Comparison of ENCODE assay signal across 2 cellular contexts in the genomic region with DNA sequence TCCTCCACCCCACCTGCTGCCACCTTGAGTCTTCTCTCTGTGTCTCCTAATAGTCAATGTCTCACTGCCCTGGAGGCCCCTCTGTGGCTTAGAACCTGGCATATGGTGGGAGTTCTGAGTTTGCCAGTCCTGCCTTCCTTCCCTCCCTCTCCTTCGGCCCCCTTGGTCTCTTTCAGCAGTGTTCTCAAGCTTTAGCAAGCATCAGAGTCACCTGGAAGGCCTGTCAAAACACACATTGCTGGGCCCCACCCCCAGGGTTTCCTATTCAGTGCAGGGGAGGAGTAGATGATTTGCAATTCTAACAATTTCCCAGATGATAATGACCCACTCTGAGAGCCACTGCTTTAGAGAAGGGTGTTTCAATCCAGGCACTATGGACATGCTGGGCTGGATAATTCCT.
TF ChIP-seq lines count a peak whose summit lies in the region.

No MANE protein-coding gene starts in this region.

TF ChIP-seq in liver, 16 proteins besides CTCF, POLR2A, EP300 and RAD21:
- TF ChIP-seq NR2F2 (IDR thresholded peaks at IDR 0.05) (no peak), GABPA (IDR thresholded peaks at IDR 0.05 in 1 of 2, conservative IDR thresholded peaks at IDR 0.05 in 1 of 2) (no peak), JUND (IDR thresholded peaks at IDR 0.05) (no peak), FOXA2 (IDR thresholded peaks at IDR 0.05) (no peak), YY1 (IDR thresholded peaks at IDR 0.05) (no peak), FOXA1 (IDR thresholded peaks at IDR 0.05) (no peak), SP1 (IDR thresholded peaks at IDR 0.05) (no peak), EGR1 (IDR thresholded peaks at IDR 0.05; ENCODE audit: low read depth in 2 of 2) (no peak), RXRA (IDR thresholded peaks at IDR 0.05) (no peak), TAF1 (conservative IDR thresholded peaks at IDR 0.05) (no peak), HNF4G (IDR thresholded peaks at IDR 0.05) (no peak), HNF4A (conservative IDR thresholded peaks at IDR 0.05) (no peak)
- TF ChIP-seq, protein P1, sequence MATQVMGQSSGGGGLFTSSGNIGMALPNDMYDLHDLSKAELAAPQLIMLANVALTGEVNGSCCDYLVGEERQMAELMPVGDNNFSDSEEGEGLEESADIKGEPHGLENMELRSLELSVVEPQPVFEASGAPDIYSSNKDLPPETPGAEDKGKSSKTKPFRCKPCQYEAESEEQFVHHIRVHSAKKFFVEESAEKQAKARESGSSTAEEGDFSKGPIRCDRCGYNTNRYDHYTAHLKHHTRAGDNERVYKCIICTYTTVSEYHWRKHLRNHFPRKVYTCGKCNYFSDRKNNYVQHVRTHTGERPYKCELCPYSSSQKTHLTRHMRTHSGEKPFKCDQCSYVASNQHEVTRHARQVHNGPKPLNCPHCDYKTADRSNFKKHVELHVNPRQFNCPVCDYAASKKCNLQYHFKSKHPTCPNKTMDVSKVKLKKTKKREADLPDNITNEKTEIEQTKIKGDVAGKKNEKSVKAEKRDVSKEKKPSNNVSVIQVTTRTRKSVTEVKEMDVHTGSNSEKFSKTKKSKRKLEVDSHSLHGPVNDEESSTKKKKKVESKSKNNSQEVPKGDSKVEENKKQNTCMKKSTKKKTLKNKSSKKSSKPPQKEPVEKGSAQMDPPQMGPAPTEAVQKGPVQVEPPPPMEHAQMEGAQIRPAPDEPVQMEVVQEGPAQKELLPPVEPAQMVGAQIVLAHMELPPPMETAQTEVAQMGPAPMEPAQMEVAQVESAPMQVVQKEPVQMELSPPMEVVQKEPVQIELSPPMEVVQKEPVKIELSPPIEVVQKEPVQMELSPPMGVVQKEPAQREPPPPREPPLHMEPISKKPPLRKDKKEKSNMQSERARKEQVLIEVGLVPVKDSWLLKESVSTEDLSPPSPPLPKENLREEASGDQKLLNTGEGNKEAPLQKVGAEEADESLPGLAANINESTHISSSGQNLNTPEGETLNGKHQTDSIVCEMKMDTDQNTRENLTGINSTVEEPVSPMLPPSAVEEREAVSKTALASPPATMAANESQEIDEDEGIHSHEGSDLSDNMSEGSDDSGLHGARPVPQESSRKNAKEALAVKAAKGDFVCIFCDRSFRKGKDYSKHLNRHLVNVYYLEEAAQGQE (IDR thresholded peaks at IDR 0.05): no peak
- TF ChIP-seq, protein P2, sequence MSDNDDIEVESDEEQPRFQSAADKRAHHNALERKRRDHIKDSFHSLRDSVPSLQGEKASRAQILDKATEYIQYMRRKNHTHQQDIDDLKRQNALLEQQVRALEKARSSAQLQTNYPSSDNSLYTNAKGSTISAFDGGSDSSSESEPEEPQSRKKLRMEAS (IDR thresholded peaks at IDR 0.05): no peak
- TF ChIP-seq, protein P3, sequence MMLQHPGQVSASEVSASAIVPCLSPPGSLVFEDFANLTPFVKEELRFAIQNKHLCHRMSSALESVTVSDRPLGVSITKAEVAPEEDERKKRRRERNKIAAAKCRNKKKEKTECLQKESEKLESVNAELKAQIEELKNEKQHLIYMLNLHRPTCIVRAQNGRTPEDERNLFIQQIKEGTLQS (IDR thresholded peaks at IDR 0.05): no peak
- TF ChIP-seq, protein P4, sequence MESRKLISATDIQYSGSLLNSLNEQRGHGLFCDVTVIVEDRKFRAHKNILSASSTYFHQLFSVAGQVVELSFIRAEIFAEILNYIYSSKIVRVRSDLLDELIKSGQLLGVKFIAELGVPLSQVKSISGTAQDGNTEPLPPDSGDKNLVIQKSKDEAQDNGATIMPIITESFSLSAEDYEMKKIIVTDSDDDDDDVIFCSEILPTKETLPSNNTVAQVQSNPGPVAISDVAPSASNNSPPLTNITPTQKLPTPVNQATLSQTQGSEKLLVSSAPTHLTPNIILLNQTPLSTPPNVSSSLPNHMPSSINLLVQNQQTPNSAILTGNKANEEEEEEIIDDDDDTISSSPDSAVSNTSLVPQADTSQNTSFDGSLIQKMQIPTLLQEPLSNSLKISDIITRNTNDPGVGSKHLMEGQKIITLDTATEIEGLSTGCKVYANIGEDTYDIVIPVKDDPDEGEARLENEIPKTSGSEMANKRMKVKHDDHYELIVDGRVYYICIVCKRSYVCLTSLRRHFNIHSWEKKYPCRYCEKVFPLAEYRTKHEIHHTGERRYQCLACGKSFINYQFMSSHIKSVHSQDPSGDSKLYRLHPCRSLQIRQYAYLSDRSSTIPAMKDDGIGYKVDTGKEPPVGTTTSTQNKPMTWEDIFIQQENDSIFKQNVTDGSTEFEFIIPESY (IDR thresholded peaks at IDR 0.05): no peak

TF ChIP-seq in HepG2, 621 proteins besides CTCF, POLR2A, EP300 and RAD21:
- no peak for TF ChIP-seq ZNF207 (IDR thresholded peaks at IDR 0.05; ENCODE audit: borderline replicate concordance)
- no peak for TF ChIP-seq ZNF674 (CRISPR knock-in tag; IDR thresholded peaks at IDR 0.05; ENCODE audit: low read depth)
- no peak for TF ChIP-seq SYNCRIP (IDR thresholded peaks at IDR 0.05; ENCODE audit: insufficient read depth, low read depth, low read length)
- TF ChIP-seq ZNF672 (CRISPR knock-in tag; IDR thresholded peaks at IDR 0.05): no peak
- no peak for TF ChIP-seq ZNF878 (CRISPR knock-in tag; IDR thresholded peaks at IDR 0.05)
- TF ChIP-seq, protein P5, sequence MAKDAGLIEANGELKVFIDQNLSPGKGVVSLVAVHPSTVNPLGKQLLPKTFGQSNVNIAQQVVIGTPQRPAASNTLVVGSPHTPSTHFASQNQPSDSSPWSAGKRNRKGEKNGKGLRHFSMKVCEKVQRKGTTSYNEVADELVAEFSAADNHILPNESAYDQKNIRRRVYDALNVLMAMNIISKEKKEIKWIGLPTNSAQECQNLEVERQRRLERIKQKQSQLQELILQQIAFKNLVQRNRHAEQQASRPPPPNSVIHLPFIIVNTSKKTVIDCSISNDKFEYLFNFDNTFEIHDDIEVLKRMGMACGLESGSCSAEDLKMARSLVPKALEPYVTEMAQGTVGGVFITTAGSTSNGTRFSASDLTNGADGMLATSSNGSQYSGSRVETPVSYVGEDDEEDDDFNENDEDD (CRISPR knock-in tag; IDR thresholded peaks at IDR 0.05; ENCODE audit: borderline replicate concordance): no peak
- TF ChIP-seq ZNF460 (CRISPR knock-in tag; IDR thresholded peaks at IDR 0.05; ENCODE audit: borderline replicate concordance): no peak
- no peak for TF ChIP-seq ZFYVE20 (CRISPR knock-in tag; IDR thresholded peaks at IDR 0.05; ENCODE audit: borderline replicate concordance, low read depth)
- TF ChIP-seq TOE1 (CRISPR knock-in tag; IDR thresholded peaks at IDR 0.05): no peak
- no peak for TF ChIP-seq RXRA (CRISPR knock-in tag; IDR thresholded peaks at IDR 0.05)
- no peak for TF ChIP-seq ISL2 (CRISPR knock-in tag; IDR thresholded peaks at IDR 0.05)
- no peak for TF ChIP-seq PCBP2 (optimal IDR thresholded peaks at IDR 0.05; ENCODE audit: low read depth, low read length, poor library complexity, severe bottlenecking)
- TF ChIP-seq, protein P6, sequence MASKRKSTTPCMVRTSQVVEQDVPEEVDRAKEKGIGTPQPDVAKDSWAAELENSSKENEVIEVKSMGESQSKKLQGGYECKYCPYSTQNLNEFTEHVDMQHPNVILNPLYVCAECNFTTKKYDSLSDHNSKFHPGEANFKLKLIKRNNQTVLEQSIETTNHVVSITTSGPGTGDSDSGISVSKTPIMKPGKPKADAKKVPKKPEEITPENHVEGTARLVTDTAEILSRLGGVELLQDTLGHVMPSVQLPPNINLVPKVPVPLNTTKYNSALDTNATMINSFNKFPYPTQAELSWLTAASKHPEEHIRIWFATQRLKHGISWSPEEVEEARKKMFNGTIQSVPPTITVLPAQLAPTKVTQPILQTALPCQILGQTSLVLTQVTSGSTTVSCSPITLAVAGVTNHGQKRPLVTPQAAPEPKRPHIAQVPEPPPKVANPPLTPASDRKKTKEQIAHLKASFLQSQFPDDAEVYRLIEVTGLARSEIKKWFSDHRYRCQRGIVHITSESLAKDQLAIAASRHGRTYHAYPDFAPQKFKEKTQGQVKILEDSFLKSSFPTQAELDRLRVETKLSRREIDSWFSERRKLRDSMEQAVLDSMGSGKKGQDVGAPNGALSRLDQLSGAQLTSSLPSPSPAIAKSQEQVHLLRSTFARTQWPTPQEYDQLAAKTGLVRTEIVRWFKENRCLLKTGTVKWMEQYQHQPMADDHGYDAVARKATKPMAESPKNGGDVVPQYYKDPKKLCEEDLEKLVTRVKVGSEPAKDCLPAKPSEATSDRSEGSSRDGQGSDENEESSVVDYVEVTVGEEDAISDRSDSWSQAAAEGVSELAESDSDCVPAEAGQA (IDR thresholded peaks at IDR 0.05; ENCODE audit: low read depth): no peak
- TF ChIP-seq, protein P6 (CRISPR knock-in tag; IDR thresholded peaks at IDR 0.05; ENCODE audit: borderline replicate concordance): no peak
- TF ChIP-seq, protein P1 (IDR thresholded peaks at IDR 0.05; ENCODE audit: borderline replicate concordance in 1 of 2, low read depth in 1 of 2, low read length in 2 of 2): no peak
